8 cellular contexts compared by ENCODE assay signal in the genomic region with DNA sequence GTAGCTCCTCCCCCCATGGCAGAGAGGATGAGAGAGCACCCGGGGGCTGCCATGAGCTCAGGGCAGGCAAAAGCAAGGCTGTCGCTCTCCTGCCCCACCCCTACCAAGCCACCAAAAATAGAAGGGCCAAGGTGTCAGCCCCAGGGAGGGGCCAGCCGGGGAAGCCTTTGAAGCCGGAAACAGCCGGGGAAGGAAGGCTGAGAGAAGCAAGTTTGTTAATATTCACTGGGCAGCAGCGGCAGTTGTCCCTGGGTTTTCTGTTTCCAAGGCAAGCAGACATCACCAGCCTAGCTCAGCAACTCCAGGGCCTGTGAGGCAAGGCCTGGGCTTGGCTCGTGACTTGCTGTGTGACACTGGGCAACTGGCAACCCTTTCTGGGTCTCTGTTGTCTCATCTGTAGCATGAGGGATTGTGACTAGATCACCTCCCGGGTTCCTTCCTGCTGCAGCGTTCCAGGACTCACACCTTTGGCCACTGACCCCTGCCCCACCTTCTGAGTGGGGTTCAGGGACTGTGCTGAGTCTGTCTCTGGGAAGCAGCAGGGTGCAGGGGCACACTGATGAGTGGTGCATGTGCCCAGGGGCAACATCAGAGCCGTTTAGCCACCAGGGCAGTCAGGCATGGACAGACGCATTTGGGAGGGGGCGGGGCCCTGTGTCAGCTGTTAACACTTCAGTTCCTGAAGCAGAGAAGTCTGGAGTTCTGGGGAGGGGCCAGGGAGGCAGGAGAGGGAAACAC. TPM values are rescaled to one million over a fixed set of nuclear protein-coding genes. Genes with fewer than 3 reads are reported as not detected.
DNase-seq lines count a peak whose midpoint lies in the region; ATAC-seq and TF ChIP-seq lines count a peak whose summit lies in the region.

No MANE protein-coding gene starts in this region.

- H3K9me3 Mint-ChIP-seq in CD4-positive, alpha-beta T cell = no peaks in the 10 kb centered on the region
- H3K9me3 Mint-ChIP-seq in natural killer cell treated with Interleukin-12 subunit alpha and Interleukin-12 subunit beta and Interleukin-15 and Interleukin-18, amount 100 ng/mL, for 72 hours = no peaks in the 10 kb centered on the region

- peak; percentile 28 to 60 (median 46) for DNase-seq in CD4-positive, alpha-beta T cell
- DNase-seq in activated CD4-positive, CD25-positive, alpha-beta regulatory T cell treated with anti-CD3 and anti-CD28 coated beads, Interleukin-2, amount 50 U/mL, for 72 hours = peak; percentile 62
- DNase-seq in effector memory CD4-positive, alpha-beta T cell = peak; percentile 17 to 45 (median 30)
- DNase-seq in natural killer cell treated with Interleukin-12 subunit alpha and Interleukin-12 subunit beta and Interleukin-15 and Interleukin-18, amount 100 ng/mL, for 72 hours (ENCODE audit: low spot score) = peak; percentile 68
- DNase-seq in NCI-H1436 treated with DMSO at 0.1 percent for 48 hours (lab: John Stamatoyannopoulos, UW) = no peak

- POLR2A ChIA-PET in CD4-positive, alpha-beta T cell (lab: Charles Lee) = interaction anchor here (1.0 kb wide), 1 partner anchor 92 kb away, joined by 4 read pairs; a partner anchor contains a TSS

- no peaks in the 10 kb centered on the region for H3K27me3 ChIP-seq in CD4-positive, alpha-beta T cell (ENCODE audit: control insufficient read depth, insufficient read depth, low read length)
- H3K27me3 ChIP-seq in effector memory CD4-positive, alpha-beta T cell (replicated peaks; ENCODE audit: control insufficient read depth, insufficient read depth, low read length, poor library complexity, severe bottlenecking) = no peaks in the 10 kb centered on the region
- peaks cover 8 to 25% (median 10%) of the 10 kb centered on the region in 5 donors for H3K27me3 ChIP-seq in subcutaneous abdominal adipose tissue (ENCODE audit: control insufficient read depth in 5 of 5, insufficient read depth in 4 of 5, low read length in 5 of 5)

- ATAC-seq in CD4-positive, alpha-beta T cell (ENCODE audit: poor library complexity) = peak; percentile 97
- ATAC-seq in GM19324 (IDR thresholded peaks at IDR 0.05; ENCODE audit: low FRiP score, unreplicated experiment) = peak; percentile 57
- ATAC-seq in HG03469 (IDR thresholded peaks at IDR 0.05; ENCODE audit: unreplicated experiment) = peak; percentile 50
- ATAC-seq in natural killer cell treated with Interleukin-12 subunit alpha and Interleukin-12 subunit beta and Interleukin-15 and Interleukin-18, amount 100 ng/mL, for 72 hours = peak; percentile 88 to 89

- H3K4me3 ChIP-seq in effector memory CD4-positive, alpha-beta T cell (ENCODE audit: insufficient read depth, low read depth, low read length, poor library complexity, severe bottlenecking) = peak overlapping the region; percentile 17
- H3K4me3 ChIP-seq in subcutaneous abdominal adipose tissue (ENCODE audit: low read depth in 1 of 5, low read length in 5 of 5) = peak overlapping the region in 4 of 5 donors; percentile 5 to 44 (median 28)

- H3K9me3 ChIP-seq in CD4-positive, alpha-beta T cell (ENCODE audit: control insufficient read depth, low read length) = no peaks in the 10 kb centered on the region
- no peaks in the 10 kb centered on the region for H3K9me3 ChIP-seq in effector memory CD4-positive, alpha-beta T cell (ENCODE audit: control insufficient read depth, low read length)
- H3K9me3 ChIP-seq in subcutaneous abdominal adipose tissue (ENCODE audit: control insufficient read depth in 5 of 5, low read length in 5 of 5) = no peaks in the 10 kb centered on the region

- no peak overlapping the region for H3K27ac ChIP-seq in CD4-positive, alpha-beta T cell (ENCODE audit: low read depth, low read length)
- peak overlapping the region; percentile 50 for H3K27ac ChIP-seq in effector memory CD4-positive, alpha-beta T cell (ENCODE audit: insufficient read depth, low read length, poor library complexity, severe bottlenecking)
- no peak overlapping the region for H3K27ac ChIP-seq in subcutaneous abdominal adipose tissue (ENCODE audit: low read depth, low read length)

- peaks cover 22% of the 10 kb centered on the region for H3K4me1 Mint-ChIP-seq in CD4-positive, alpha-beta T cell (ENCODE audit: low read depth)
- H3K4me1 Mint-ChIP-seq in natural killer cell treated with Interleukin-12 subunit alpha and Interleukin-12 subunit beta and Interleukin-15 and Interleukin-18, amount 100 ng/mL, for 72 hours (ENCODE audit: low read depth in 2 of 2) = peaks cover 9 to 23% of the 10 kb centered on the region in 2 donors

- H3K9ac ChIP-seq in subcutaneous abdominal adipose tissue (ENCODE audit: low read length in 5 of 5) = peak overlapping the region in 1 of 5 donors; percentile 32

- H3K36me3 Mint-ChIP-seq in CD4-positive, alpha-beta T cell (ENCODE audit: low read depth) = no peaks in the 10 kb centered on the region
- H3K36me3 Mint-ChIP-seq in natural killer cell treated with Interleukin-12 subunit alpha and Interleukin-12 subunit beta and Interleukin-15 and Interleukin-18, amount 100 ng/mL, for 72 hours = no peaks in the 10 kb centered on the region

- no peak for TF ChIP-seq CTCF in CD4-positive, alpha-beta T cell (IDR thresholded peaks at IDR 0.05)

- peaks cover 15% of the 10 kb centered on the region for H3K4me1 ChIP-seq in effector memory CD4-positive, alpha-beta T cell (ENCODE audit: control insufficient read depth, insufficient read depth, low read length, poor library complexity, severe bottlenecking)
- peaks cover 4 to 27% (median 22%) of the 10 kb centered on the region in 5 donors for H3K4me1 ChIP-seq in subcutaneous abdominal adipose tissue (ENCODE audit: control insufficient read depth in 5 of 5, insufficient read depth in 5 of 5, low read length in 5 of 5)

- no peaks in the 10 kb centered on the region for H3K27me3 Mint-ChIP-seq in CD4-positive, alpha-beta T cell
- H3K27me3 Mint-ChIP-seq in natural killer cell treated with Interleukin-12 subunit alpha and Interleukin-12 subunit beta and Interleukin-15 and Interleukin-18, amount 100 ng/mL, for 72 hours = peaks cover 0 to 14% of the 10 kb centered on the region in 2 donors

- H3K36me3 ChIP-seq in effector memory CD4-positive, alpha-beta T cell (ENCODE audit: control insufficient read depth, insufficient read depth, low read length) = no peaks in the 10 kb centered on the region
- H3K36me3 ChIP-seq in subcutaneous abdominal adipose tissue (ENCODE audit: control insufficient read depth in 5 of 5, insufficient read depth in 5 of 5, low read length in 5 of 5) = no peaks in the 10 kb centered on the region

- CTCF ChIA-PET in CD4-positive, alpha-beta T cell (lab: Charles Lee) = no interaction called here

- peak overlapping the region; percentile 74 for H3K27ac Mint-ChIP-seq in CD4-positive, alpha-beta T cell
- H3K27ac Mint-ChIP-seq in natural killer cell treated with Interleukin-12 subunit alpha and Interleukin-12 subunit beta and Interleukin-15 and Interleukin-18, amount 100 ng/mL, for 72 hours = peak overlapping the region; percentile 67 to 79

- intact Hi-C loops in CD4-positive, alpha-beta T cell (cut with DNase I, micrococcal nuclease) = no loop called here

- peak overlapping the region; percentile 62 for H3K4me3 Mint-ChIP-seq in CD4-positive, alpha-beta T cell
- H3K4me3 Mint-ChIP-seq in natural killer cell treated with Interleukin-12 subunit alpha and Interleukin-12 subunit beta and Interleukin-15 and Interleukin-18, amount 100 ng/mL, for 72 hours = peak overlapping the region; percentile 72

RNA-seq across cellular contexts. Expression of a gene that starts 24.3 kb away (rescaled TPM):
- not detected for total RNA-seq in CD4-positive, alpha-beta T cell
- not detected for total RNA-seq in natural killer cell treated with Interleukin-12 subunit alpha and Interleukin-12 subunit beta and Interleukin-15 and Interleukin-18, amount 100 ng/mL, for 72 hours

RNA-seq across cellular contexts. Expression of a gene that starts 53.4 kb away (rescaled TPM):
- total RNA-seq in CD4-positive, alpha-beta T cell = not detected
- total RNA-seq in natural killer cell treated with Interleukin-12 subunit alpha and Interleukin-12 subunit beta and Interleukin-15 and Interleukin-18, amount 100 ng/mL, for 72 hours = not detected
